ENCODE assay signal across 31 cellular contexts in genomic region chr1:36849956-36850355, GRCh38.
"Had no signal": no experiment of that assay in that cellular context is flagged by ENCODE, and none has a peak within 500 bp of the region (broad histone marks: within the 10 kb centered on the region; RNA-seq: fewer than 3 reads in every experiment).

No MANE protein-coding gene starts in this region.

- H3K36me3 Mint-ChIP-seq: naive B cell; naive thymus-derived CD8-positive, alpha-beta T cell; natural killer cell treated with Interleukin-12 subunit alpha and Interleukin-12 subunit beta and Interleukin-15 and Interleukin-18, amount 100 ng/mL, for 72 hours; stimulated activated memory B cell treated with anti-CD40 and anti-IgM and Interleukin-4, amounts not matched to agents 10 μg/mL and 1 μg/mL and 100 μg/mL, for 72 hours; type B pancreatic cell had no signal

- DNase-seq: naive B cell; naive thymus-derived CD8-positive, alpha-beta T cell; nephron progenitor cell; ovary; psoas muscle; right cardiac atrium; spleen; stimulated activated CD4-positive, alpha-beta T cell treated with anti-CD3 and anti-CD28 coated beads, Interleukin-12 subunit alpha, Interleukin-12 subunit beta, amount 100 ng/mL, for 4 hours; stimulated activated CD4-positive, alpha-beta T cell treated with anti-CD3 and anti-CD28 coated beads, Interleukin-1b, Interleukin-23, amount 100 ng/mL, for 48 hours; stimulated activated CD4-positive, alpha-beta T cell treated with anti-CD3 and anti-CD28 coated beads, Interleukin-4, amount 100 ng/mL, for 1 hour; stimulated activated CD4-positive, alpha-beta T cell treated with anti-CD3 and anti-CD28 coated beads, Interleukin-4, amount 100 ng/mL, for 4 hours; stimulated activated CD8-positive, alpha-beta memory T cell treated with anti-CD3 and anti-CD28 coated beads, Interleukin-4, amount 100 ng/mL, for 48 hours; stimulated activated naive CD4-positive, alpha-beta T cell; stimulated activated naive CD8-positive, alpha-beta T cell treated with anti-CD3 and anti-CD28 coated beads, Interleukin-15, amount 100 ng/mL, for 72 hours; stimulated activated naive CD8-positive, alpha-beta T cell treated with anti-CD3 and anti-CD28 coated beads, Interleukin-15, Interleukin-2, amounts not matched to agents 100 U/mL and 50 U/mL, for 24 hours; substantia nigra; testis; tibial artery; transverse colon; upper lobe of right lung; uterus had no signal

- H3K4me1 ChIP-seq: parathyroid adenoma, psoas muscle, spleen, suprapubic skin, testis, tibial artery, transverse colon, upper lobe of right lung, uterus had no signal

- H3K4me2 ChIP-seq: smooth muscle cell had no signal

- H3K79me2 ChIP-seq: parathyroid adenoma had no signal

- H3K36me3 ChIP-seq: ovary, spleen, suprapubic skin, tibial artery, transverse colon, upper lobe of right lung, uterus had no signal

- H3K4me3 Mint-ChIP-seq: naive B cell; naive thymus-derived CD8-positive, alpha-beta T cell; natural killer cell treated with Interleukin-12 subunit alpha and Interleukin-12 subunit beta and Interleukin-15 and Interleukin-18, amount 100 ng/mL, for 72 hours; nephron progenitor cell; neural crest cell; stimulated activated memory B cell treated with anti-CD40 and anti-IgM and Interleukin-4, amounts not matched to agents 10 μg/mL and 1 μg/mL and 100 μg/mL, for 72 hours; stimulated activated naive CD8-positive, alpha-beta T cell treated with anti-CD3 and anti-CD28 coated beads, Interleukin-15, amount 100 ng/mL, for 72 hours; type B pancreatic cell had no signal

- H3K27ac Mint-ChIP-seq: naive B cell; naive thymus-derived CD8-positive, alpha-beta T cell; natural killer cell treated with Interleukin-12 subunit alpha and Interleukin-12 subunit beta and Interleukin-15 and Interleukin-18, amount 100 ng/mL, for 72 hours; nephron progenitor cell; progenitor cell of endocrine pancreas; stimulated activated memory B cell treated with anti-CD40 and anti-IgM and Interleukin-4, amounts not matched to agents 10 μg/mL and 1 μg/mL and 100 μg/mL, for 72 hours; stimulated activated naive CD8-positive, alpha-beta T cell treated with anti-CD3 and anti-CD28 coated beads, Interleukin-15, amount 100 ng/mL, for 72 hours; type B pancreatic cell had no signal

- H3K9me3 ChIP-seq: ovary, psoas muscle, spleen, suprapubic skin, testis, tibial artery, transverse colon, upper lobe of right lung, uterus had no signal

- H2AFZ ChIP-seq: parathyroid adenoma had no signal

- ATAC-seq: naive thymus-derived CD8-positive, alpha-beta T cell; natural killer cell treated with Interleukin-12 subunit alpha and Interleukin-12 subunit beta and Interleukin-15 and Interleukin-18, amount 100 ng/mL, for 72 hours; psoas muscle; right cardiac atrium; sciatic nerve; stimulated activated memory B cell treated with anti-CD40 and anti-IgM and Interleukin-4, amounts not matched to agents 10 μg/mL and 1 μg/mL and 100 μg/mL, for 72 hours; stimulated activated naive CD8-positive, alpha-beta T cell treated with anti-CD3 and anti-CD28 coated beads, Interleukin-15, amount 100 ng/mL, for 72 hours; stimulated activated naive CD8-positive, alpha-beta T cell treated with anti-CD3 and anti-CD28 coated beads, Interleukin-15, Interleukin-2, amounts not matched to agents 100 U/mL and 50 U/mL, for 24 hours; upper lobe of right lung had no signal

- H3K9ac ChIP-seq: parathyroid adenoma had no signal

- H3K27me3 ChIP-seq: ovary, testis, uterus had no signal

- H3K27ac ChIP-seq: ovary, parathyroid adenoma, psoas muscle, skin epidermis, spleen, suprapubic skin, testis, tibial artery, transverse colon, upper lobe of right lung, uterus had no signal

- H3K9me3 Mint-ChIP-seq: naive B cell; naive thymus-derived CD8-positive, alpha-beta T cell; natural killer cell treated with Interleukin-12 subunit alpha and Interleukin-12 subunit beta and Interleukin-15 and Interleukin-18, amount 100 ng/mL, for 72 hours; nephron progenitor cell; neural crest cell; stimulated activated memory B cell treated with anti-CD40 and anti-IgM and Interleukin-4, amounts not matched to agents 10 μg/mL and 1 μg/mL and 100 μg/mL, for 72 hours; stimulated activated naive CD8-positive, alpha-beta T cell treated with anti-CD3 and anti-CD28 coated beads, Interleukin-15, amount 100 ng/mL, for 72 hours; type B pancreatic cell had no signal

- H3K4me3 ChIP-seq: ovary, psoas muscle, skin epidermis, smooth muscle cell, spleen, suprapubic skin, testis, tibial artery, transverse colon, upper lobe of right lung, uterus had no signal

- H3K4me1 Mint-ChIP-seq: naive B cell; naive thymus-derived CD8-positive, alpha-beta T cell; stimulated activated memory B cell treated with anti-CD40 and anti-IgM and Interleukin-4, amounts not matched to agents 10 μg/mL and 1 μg/mL and 100 μg/mL, for 72 hours; stimulated activated naive CD8-positive, alpha-beta T cell treated with anti-CD3 and anti-CD28 coated beads, Interleukin-15, amount 100 ng/mL, for 72 hours had no signal
